Comparison of ENCODE assay signal across 2 cellular contexts in genomic region chr9:136142859-136143214, GRCh38.
TF ChIP-seq lines count a peak whose summit lies in the region.

No MANE protein-coding gene starts in this region.

TF ChIP-seq in HepG2, 621 proteins besides CTCF, POLR2A, EP300 and RAD21 (continued from another document):
- TF ChIP-seq REPIN1 (CRISPR knock-in tag; IDR thresholded peaks at IDR 0.05; ENCODE audit: borderline replicate concordance, low read depth) (no peak), CCAR2 (optimal IDR thresholded peaks at IDR 0.05; ENCODE audit: low read depth, low read length) (no peak), JUND (CRISPR knock-in tag; IDR thresholded peaks at IDR 0.05) (no peak), IKZF4 (CRISPR knock-in tag; IDR thresholded peaks at IDR 0.05; ENCODE audit: borderline replicate concordance, low read depth, not compliant biosample characterization) (no peak), SMAD9 (CRISPR knock-in tag; IDR thresholded peaks at IDR 0.05) (no peak), ZFP36L2 (CRISPR knock-in tag; IDR thresholded peaks at IDR 0.05) (no peak)
TF ChIP-seq in HepG2: peak in this region for 0.

TF ChIP-seq in SK-N-SH treated with all-trans-retinoic acid at 6 μM for 48 hours, 23 proteins besides CTCF, POLR2A, EP300 and RAD21:
- no peak for TF ChIP-seq TSHZ2 (CRISPR knock-in tag; IDR thresholded peaks at IDR 0.05)
- TF ChIP-seq CSRNP3 (CRISPR knock-in tag; IDR thresholded peaks at IDR 0.05), result no peak
- no peak for TF ChIP-seq PPARA (CRISPR knock-in tag; IDR thresholded peaks at IDR 0.05; ENCODE audit: borderline replicate concordance)
- TF ChIP-seq ZFP30 (CRISPR knock-in tag; IDR thresholded peaks at IDR 0.05), result no peak
- no peak for TF ChIP-seq RARB (CRISPR knock-in tag; IDR thresholded peaks at IDR 0.05)
- TF ChIP-seq TCF4 (CRISPR knock-in tag; IDR thresholded peaks at IDR 0.05; ENCODE audit: borderline replicate concordance), result no peak
- no peak for TF ChIP-seq ZFP3 (CRISPR knock-in tag; IDR thresholded peaks at IDR 0.05)
- no peak for TF ChIP-seq ARNTL (CRISPR knock-in tag; IDR thresholded peaks at IDR 0.05; ENCODE audit: borderline replicate concordance, low read depth)
- no peak for TF ChIP-seq ISL1 (CRISPR knock-in tag; IDR thresholded peaks at IDR 0.05)
- TF ChIP-seq ZNF565 (CRISPR knock-in tag; conservative IDR thresholded peaks at IDR 0.05; ENCODE audit: low read depth), result no peak
- TF ChIP-seq BACH2 (CRISPR knock-in tag; IDR thresholded peaks at IDR 0.05; ENCODE audit: borderline replicate concordance), result no peak
